ENCODE assay signal across 26 cellular contexts in genomic region chr2:86429335-86429734, GRCh38.
"Had no signal": no experiment of that assay in that cellular context is flagged by ENCODE, and none has a peak within 500 bp of the region (broad histone marks: within the 10 kb centered on the region; RNA-seq: fewer than 3 reads in every experiment).

No MANE protein-coding gene starts in this region.

- ATAC-seq: effector memory CD8-positive, alpha-beta T cell; esophagus mucosa; gastrocnemius medialis; left cardiac atrium; left lung; left ventricle myocardium superior; lower lobe of right lung; naive thymus-derived CD4-positive, alpha-beta T cell had no signal

- DNase-seq: colonic mucosa; cortex of kidney; effector CD8-positive, alpha-beta T cell; effector memory CD8-positive, alpha-beta T cell; endodermal cell; erythroblast; esophagus squamous epithelium; foreskin fibroblast; foreskin melanocyte; gastrocnemius medialis; glutamatergic neuron; head of caudate nucleus; heart right ventricle; hippocampal formation; left cardiac atrium; left lung; left ventricle myocardium superior; lower lobe of right lung; mesendoderm; midbrain; naive thymus-derived CD4-positive, alpha-beta T cell had no signal

- H3K9me3 ChIP-seq: colonic mucosa, gastrocnemius medialis had no signal

- H3K4me3 ChIP-seq: colonic mucosa, esophagus squamous epithelium, gastrocnemius medialis, heart right ventricle, left lung, lower lobe of right lung had no signal

- FAIRE-seq: endometrium, islet of Langerhans, keratinocyte had no signal

- H3K36me3 ChIP-seq: colonic mucosa, esophagus squamous epithelium, gastrocnemius medialis, heart right ventricle, left lung, lower lobe of right lung had no signal

- H3K27ac ChIP-seq: colonic mucosa, epithelial cell of prostate, esophagus squamous epithelium, gastrocnemius medialis, heart right ventricle, left lung, lower lobe of right lung had no signal

- H3K27me3 ChIP-seq: colonic mucosa, gastrocnemius medialis, left lung had no signal

- H3K4me1 ChIP-seq: colonic mucosa, gastrocnemius medialis, heart right ventricle, left lung had no signal
